19 cellular contexts compared by ENCODE assay signal in genomic region chr14:80946797-80947196, GRCh38. TPM values are rescaled to one million over a fixed set of nuclear protein-coding genes. Genes with fewer than 3 reads are reported as not detected.
A peak's percentile ranks its signal among the peaks of the same experiment; 100 is the strongest.
DNase-seq lines count a peak whose midpoint lies in the region; ATAC-seq and TF ChIP-seq lines count a peak whose summit lies in the region.
"Had no signal": no experiment of that assay in that cellular context is flagged by ENCODE, and none has a peak within 500 bp of the region (broad histone marks: within the 10 kb centered on the region; RNA-seq: fewer than 3 reads in every experiment).

No MANE protein-coding gene starts in this region.

- no peak for TF ChIP-seq CTCF in left ventricle myocardium inferior (IDR thresholded peaks at IDR 0.05; ENCODE audit: borderline replicate concordance)

- H3K27ac ChIP-seq in left ventricle myocardium inferior (replicated peaks) = no peak overlapping the region
- H3K27ac ChIP-seq: BLaER1 treated with 17β-estradiol and CSF1 and Interleukin-3, amounts not matched to agents 10 nM and 100 nM; KMS-11 had no signal

- peaks cover 5% of the 10 kb centered on the region for H3K27me3 Mint-ChIP-seq in activated T-cell treated with anti-CD3 and anti-CD28 coated beads, Interleukin-2, amount 50 U/mL, for 24 hours
- H3K27me3 Mint-ChIP-seq in activated T-helper 17 cell treated with anti-CD3 and anti-CD28 coated beads, Interleukin-2, amount 50 U/mL, for 72 hours = no peaks in the 10 kb centered on the region

- H3K36me3 ChIP-seq in left ventricle myocardium inferior = no peaks in the 10 kb centered on the region
- H3K36me3 ChIP-seq: BLaER1 treated with 17β-estradiol and CSF1 and Interleukin-3, amounts not matched to agents 10 nM and 100 nM had no signal

- peaks cover 8% of the 10 kb centered on the region for H3K4me1 ChIP-seq in left ventricle myocardium inferior

- H3K36me3 Mint-ChIP-seq in activated T-cell treated with anti-CD3 and anti-CD28 coated beads, Interleukin-2, amount 50 U/mL, for 24 hours (ENCODE audit: low read depth) = no peaks in the 10 kb centered on the region
- H3K36me3 Mint-ChIP-seq in activated T-helper 17 cell treated with anti-CD3 and anti-CD28 coated beads, Interleukin-2, amount 50 U/mL, for 72 hours (ENCODE audit: low read depth) = peaks cover 5% of the 10 kb centered on the region

- H3K27me3 ChIP-seq in left ventricle myocardium inferior (ENCODE audit: low read depth) = peaks cover 39% of the 10 kb centered on the region
- H3K27me3 ChIP-seq: BLaER1 treated with 17β-estradiol and CSF1 and Interleukin-3, amounts not matched to agents 10 nM and 100 nM had no signal

- H3K27ac Mint-ChIP-seq in activated T-cell treated with anti-CD3 and anti-CD28 coated beads, Interleukin-2, amount 50 U/mL, for 24 hours = peak overlapping the region; percentile 91
- peak overlapping the region; percentile 92 for H3K27ac Mint-ChIP-seq in activated T-helper 17 cell treated with anti-CD3 and anti-CD28 coated beads, Interleukin-2, amount 50 U/mL, for 72 hours
- H3K27ac Mint-ChIP-seq: CD8-positive, alpha-beta T cell; H9 had no signal

- no peak overlapping the region for H3K4me3 ChIP-seq in left ventricle myocardium inferior
- H3K4me3 ChIP-seq: BLaER1 treated with 17β-estradiol and CSF1 and Interleukin-3, amounts not matched to agents 10 nM and 100 nM had no signal

- intact Hi-C loops in left ventricle myocardium inferior (cut with micrococcal nuclease) = no loop called here

- peaks cover 17% of the 10 kb centered on the region for H3K9me3 Mint-ChIP-seq in activated T-cell treated with anti-CD3 and anti-CD28 coated beads, Interleukin-2, amount 50 U/mL, for 24 hours
- H3K9me3 Mint-ChIP-seq in activated T-helper 17 cell treated with anti-CD3 and anti-CD28 coated beads, Interleukin-2, amount 50 U/mL, for 72 hours = peaks cover 4% of the 10 kb centered on the region
- H3K9me3 Mint-ChIP-seq: CD8-positive, alpha-beta T cell; H9 had no signal

- DNase-seq in activated T-cell treated with anti-CD3 and anti-CD28 coated beads, Interleukin-2, amount 50 U/mL, for 24 hours = peak; percentile 38
- no peak for DNase-seq in activated T-cell treated with anti-CD3 and anti-CD28 coated beads, Interleukin-2, amount 50 U/mL, for 1 hour
- DNase-seq in stimulated activated CD4-positive, alpha-beta T cell treated with anti-CD3 and anti-CD28 coated beads, Interleukin-1b, Interleukin-23, amount 100 ng/mL, for 48 hours = peak; percentile 21
- no peak for DNase-seq in stimulated activated CD4-positive, alpha-beta T cell treated with anti-CD3 and anti-CD28 coated beads, Interleukin-4, amount 100 ng/mL, for 1 hour
- no peak for DNase-seq in left ventricle myocardium inferior
- DNase-seq: Calu3; CD8-positive, alpha-beta T cell; GF-D8; H9; NCI-H1048; NCI-H1436; NCI-H2029; NCI-H345; NCI-H524 treated with DMSO at 0.1 percent for 48 hours had no signal

- H3K9me3 ChIP-seq in left ventricle myocardium inferior (replicated peaks) = no peaks in the 10 kb centered on the region
- H3K9me3 ChIP-seq: BLaER1 treated with 17β-estradiol and CSF1 and Interleukin-3, amounts not matched to agents 10 nM and 100 nM had no signal

- no peak overlapping the region for H3K4me3 Mint-ChIP-seq in activated T-cell treated with anti-CD3 and anti-CD28 coated beads, Interleukin-2, amount 50 U/mL, for 24 hours
- peak overlapping the region; percentile 58 for H3K4me3 Mint-ChIP-seq in activated T-helper 17 cell treated with anti-CD3 and anti-CD28 coated beads, Interleukin-2, amount 50 U/mL, for 72 hours
- H3K4me3 Mint-ChIP-seq: CD8-positive, alpha-beta T cell; H9 had no signal

- H3K4me1 Mint-ChIP-seq in activated T-cell treated with anti-CD3 and anti-CD28 coated beads, Interleukin-2, amount 50 U/mL, for 24 hours (ENCODE audit: low read depth) = peaks cover 54% of the 10 kb centered on the region
- H3K4me1 Mint-ChIP-seq in activated T-helper 17 cell treated with anti-CD3 and anti-CD28 coated beads, Interleukin-2, amount 50 U/mL, for 72 hours = peaks cover 16% of the 10 kb centered on the region

- peak; percentile 78 for ATAC-seq in activated T-helper 17 cell treated with anti-CD3 and anti-CD28 coated beads, Interleukin-2, amount 50 U/mL, for 72 hours (replicated peaks)
- no peak for ATAC-seq in GM21526 (IDR thresholded peaks at IDR 0.05; ENCODE audit: low FRiP score, unreplicated experiment)

RNA-seq across cellular contexts. Expression of gene CEP128, which starts 5.3 kb away (rescaled TPM):
- total RNA-seq in activated T-helper 17 cell treated with anti-CD3 and anti-CD28 coated beads, Interleukin-2, amount 50 U/mL, for 72 hours = 10 to 100 TPM; 23.4 to 34.6 TPM
- 2.3 TPM for total RNA-seq in left ventricle myocardium inferior

RNA-seq across cellular contexts. Expression of gene TSHR, which starts 8.6 kb away (rescaled TPM):
- under 1 TPM in 1 of 2 donors, not detected in 1; 0.50 TPM for total RNA-seq in activated T-helper 17 cell treated with anti-CD3 and anti-CD28 coated beads, Interleukin-2, amount 50 U/mL, for 72 hours
- not detected for total RNA-seq in left ventricle myocardium inferior
- total RNA-seq: Calu3; CD8-positive, alpha-beta T cell; H9; M059J had no signal

Comparison
In these comparisons a context has a peak if more than half of its experiments do, and no peak if none do; other contexts are left out.
1. DNase-seq: peak in activated T-cell treated with anti-CD3 and anti-CD28 coated beads, Interleukin-2, amount 50 U/mL, for 24 hours (single experiment) and stimulated activated CD4-positive, alpha-beta T cell treated with anti-CD3 and anti-CD28 coated beads, Interleukin-1b, Interleukin-23, amount 100 ng/mL, for 48 hours (single experiment); none in activated T-cell treated with anti-CD3 and anti-CD28 coated beads, Interleukin-2, amount 50 U/mL, for 1 hour (single experiment), stimulated activated CD4-positive, alpha-beta T cell treated with anti-CD3 and anti-CD28 coated beads, Interleukin-4, amount 100 ng/mL, for 1 hour (single experiment) and left ventricle myocardium inferior (single experiment).